In genomic region chr12:10140001-10140400, GRCh38 we compare ENCODE assay signal across 8 cellular contexts.
A peak's percentile ranks its signal among the peaks of the same experiment; 100 is the strongest.
DNase-seq lines count a peak whose midpoint lies in the region; ATAC-seq, FAIRE-seq and TF ChIP-seq lines count a peak whose summit lies in the region.

No MANE protein-coding gene starts in this region.

- peak; percentile 74 for FAIRE-seq in GM19239 (lab: Jason Lieb, UNC)

- H3K4me1 ChIP-seq in NT2/D1 (ENCODE audit: insufficient read depth, insufficient read length) = no peaks in the 10 kb centered on the region

- H3K4me3 ChIP-seq in AG10803 (ENCODE audit: low read length) = no peak overlapping the region
- H3K4me3 ChIP-seq in NT2/D1 (ENCODE audit: insufficient read length, low read depth) = no peak overlapping the region

- TF ChIP-seq CTCF in AG10803 (conservative IDR thresholded peaks at IDR 0.05; ENCODE audit: low read length) = peak; percentile 73

- no peaks in the 10 kb centered on the region for H3K36me3 ChIP-seq in NT2/D1 (ENCODE audit: insufficient read depth, insufficient read length, low read length)

- no peak overlapping the region for H3K9ac ChIP-seq in NT2/D1 (ENCODE audit: insufficient read length, low read depth)

- no peaks in the 10 kb centered on the region for H3K27me3 ChIP-seq in NT2/D1 (ENCODE audit: insufficient read depth, insufficient read length)

- ATAC-seq in GM18858 (IDR thresholded peaks at IDR 0.05; ENCODE audit: unreplicated experiment) = no peak
- no peak for ATAC-seq in GM18511 (IDR thresholded peaks at IDR 0.05; ENCODE audit: unreplicated experiment)

- DNase-seq in AG10803 (ENCODE audit: low read depth) = peak; percentile 70
- DNase-seq in GM19239 (ENCODE audit: insufficient read length, low spot score) = no peak
- DNase-seq in NT2/D1 (ENCODE audit: low read depth, low spot score) = peak; percentile 89
- DNase-seq in activated T-helper 1 cell treated with Interleukin-2 at 50 U/mL for 16 hours (ENCODE audit: low read depth) = peak; percentile 1
- peak; percentile 58 for DNase-seq in globus pallidus (ENCODE audit: low spot score)
- DNase-seq in putamen (ENCODE audit: low spot score) = peak; percentile 65

- H3K9me3 ChIP-seq in NT2/D1 (ENCODE audit: insufficient read depth, low read length) = no peaks in the 10 kb centered on the region
